17 cellular contexts compared by ENCODE assay signal in genomic region chr16:85399583-85400284, GRCh38.
DNase-seq lines count a peak whose midpoint lies in the region; ATAC-seq and TF ChIP-seq lines count a peak whose summit lies in the region.
"Had no signal": no experiment of that assay in that cellular context is flagged by ENCODE, and none has a peak within 500 bp of the region (broad histone marks: within the 10 kb centered on the region; RNA-seq: fewer than 3 reads in every experiment).

No MANE protein-coding gene starts in this region.

- DNase-seq in Right ventricle myocardium inferior (ENCODE audit: missing footprints), result peak; percentile 45
- no peak for DNase-seq in left cardiac atrium
- peak; percentile 28 for DNase-seq in RPMI8226
- DNase-seq in left lobe of liver (ENCODE audit: low spot score), result peak; percentile 36
- DNase-seq in upper lobe of right lung, result peak; percentile 56
- no peak for DNase-seq in PC-9
- no peak for DNase-seq in esophagus squamous epithelium (lab: John Stamatoyannopoulos, UW)
- DNase-seq: activated B cell treated with CpG ODN at 0.5 μM for 24 hours; DMS 273 treated with DMSO at 0.1 percent for 48 hours; effector memory CD8-positive, alpha-beta T cell; Kasumi-1; NCI-H1694 treated with DMSO at 0.1 percent for 48 hours; NCI-H526 treated with DMSO at 0.1 percent for 48 hours had no signal

- intact Hi-C loops in Right ventricle myocardium inferior (cut with DNase I) (loop anchor here (10.0 kb wide), 2 partner anchors 205 to 315 kb away; no protein-coding TSS in a partner anchor), left cardiac atrium (cut with DNase I) (loop anchor here (10.0 kb wide), 2 partner anchors 205 to 215 kb away; partner anchors contain the start of gene GSE1 (in 1 of the 2)), upper lobe of right lung (cut with DNase I) (no loop called here), PC-9 (cut with micrococcal nuclease; ENCODE audit: unreplicated experiment) (loop anchor here (10.0 kb wide), 2 partner anchors 95 to 285 kb away; partner anchors contain the start of gene CIBAR2), esophagus squamous epithelium (cut with DNase I) (no loop called here)

- H3K27ac ChIP-seq in upper lobe of right lung (no peak overlapping the region), PC-9 (no peak overlapping the region), esophagus squamous epithelium (no peak overlapping the region)
- H3K27ac ChIP-seq: cardiac muscle cell had no signal

- POLR2A ChIA-PET in PC-9 (lab: Charles Lee; ENCODE audit: unreplicated experiment), result no interaction called here

- no peak overlapping the region for H3K4me2 ChIP-seq in PC-9

- no peak for TF ChIP-seq POLR2A in esophagus squamous epithelium (IDR thresholded peaks at IDR 0.05)

- H3K4me1 ChIP-seq in upper lobe of right lung, result peaks cover 22% of the 10 kb centered on the region
- H3K4me1 ChIP-seq in PC-9 (replicated peaks; ENCODE audit: insufficient read depth), result peaks cover 22% of the 10 kb centered on the region
- peaks cover 17 to 30% (median 25%) of the 10 kb centered on the region in 3 donors for H3K4me1 ChIP-seq in esophagus squamous epithelium

- peaks cover 23% of the 10 kb centered on the region; the same call in 1 of the 2 replicates for H3F3A ChIP-seq in PC-9 (ENCODE audit: insufficient read depth, low read depth)

- H2AFZ ChIP-seq in PC-9, result no peak overlapping the region

- H3K9me3 ChIP-seq in upper lobe of right lung, result no peaks in the 10 kb centered on the region
- no peaks in the 10 kb centered on the region for H3K9me3 ChIP-seq in PC-9 (ENCODE audit: insufficient read depth, low read depth)
- H3K9me3 ChIP-seq in esophagus squamous epithelium, result no peaks in the 10 kb centered on the region

- ATAC-seq in Right ventricle myocardium inferior, result no peak
- ATAC-seq in left cardiac atrium, result no peak
- ATAC-seq in left lobe of liver, result no peak
- ATAC-seq in upper lobe of right lung, result no peak
- ATAC-seq in HG03460 (IDR thresholded peaks at IDR 0.05; ENCODE audit: unreplicated experiment), result no peak
- ATAC-seq: effector memory CD8-positive, alpha-beta T cell; left colon; Panc1 had no signal

- 0 out of 2 replicates have a peak, but pooled peaks cover 1% of the 10 kb centered on the region for H4K20me1 ChIP-seq in PC-9 (ENCODE audit: insufficient read depth)

- 81 to 88% methylated on average over 16 to 21 of the region's 23 CpGs for WGBS in esophagus squamous epithelium, 2 donors

- no TSS peak for BruUV-seq in PC-9 (replicated peaks; lab: Mats Ljungman, UMichigan)

- H3K4me3 ChIP-seq in upper lobe of right lung (no peak overlapping the region), PC-9 (no peak overlapping the region), esophagus squamous epithelium (no peak overlapping the region)
- H3K4me3 ChIP-seq: cardiac muscle cell had no signal

- TF ChIP-seq CTCF in upper lobe of right lung (IDR thresholded peaks at IDR 0.05) (no peak), PC-9 (conservative IDR thresholded peaks at IDR 0.05) (no peak), esophagus squamous epithelium (IDR thresholded peaks at IDR 0.05) (no peak)

- H3K36me3 ChIP-seq in upper lobe of right lung (no peaks in the 10 kb centered on the region), PC-9 (ENCODE audit: low read depth) (no peaks in the 10 kb centered on the region), esophagus squamous epithelium (no peaks in the 10 kb centered on the region)
- H3K36me3 ChIP-seq: cardiac muscle cell had no signal

- no peaks in the 10 kb centered on the region for H3K27me3 ChIP-seq in upper lobe of right lung
- no peaks in the 10 kb centered on the region for H3K27me3 ChIP-seq in PC-9 (ENCODE audit: insufficient read depth, low read depth)
- no peaks in the 10 kb centered on the region for H3K27me3 ChIP-seq in esophagus squamous epithelium
- H3K27me3 ChIP-seq: cardiac muscle cell had no signal

- no peaks in the 10 kb centered on the region for H3K9me2 ChIP-seq in PC-9 (ENCODE audit: insufficient read depth)

- no peaks in the 10 kb centered on the region for H3K79me2 ChIP-seq in PC-9 (ENCODE audit: low read depth)

- CTCF ChIA-PET in PC-9 (lab: Charles Lee), result no interaction called here

Comparison
In these comparisons a context has a peak if more than half of its experiments do, and no peak if none do; other contexts are left out.
1. DNase-seq: peak in Right ventricle myocardium inferior (single experiment), RPMI8226 (single experiment), left lobe of liver (single experiment) and upper lobe of right lung (single experiment); none in left cardiac atrium (single experiment), PC-9 (0 of 2) and esophagus squamous epithelium (single experiment).
2. intact Hi-C loops: an anchor here in Right ventricle myocardium inferior (10.0 kb wide), left cardiac atrium (10.0 kb wide) and PC-9 (10.0 kb wide); none called in upper lobe of right lung and esophagus squamous epithelium.